In genomic region chr16:29824589-29825144, GRCh38 we compare ENCODE assay signal across 6 cellular contexts. TPM values are rescaled to one million over a fixed set of nuclear protein-coding genes. Genes with fewer than 3 reads are reported as not detected.
DNase-seq lines count a peak whose midpoint lies in the region; TF ChIP-seq lines count a peak whose summit lies in the region.

No MANE protein-coding gene starts in this region.

- TF ChIP-seq CTCF in progenitor cell of endocrine pancreas (IDR thresholded peaks at IDR 0.05; ENCODE audit: unreplicated experiment), result no peak

- peaks cover 73% of the 10 kb centered on the region for H3K4me1 Mint-ChIP-seq in activated naive CD8-positive, alpha-beta T cell treated with anti-CD3 and anti-CD28 coated beads for 36 hours
- peaks cover 15% of the 10 kb centered on the region for H3K4me1 Mint-ChIP-seq in progenitor cell of endocrine pancreas (ENCODE audit: low read depth)

- H3K9me3 ChIP-seq in mesodermal cell (ENCODE audit: control insufficient read depth, low read length), result no peaks in the 10 kb centered on the region

- in situ Hi-C loops in Caki2 (cut with HindIII; ENCODE audit: low pct_unique_long_range_greater_than_20kb, low sequenced_read_pairs), result no loop called here

- no peaks in the 10 kb centered on the region for H3K27me3 Mint-ChIP-seq in activated naive CD8-positive, alpha-beta T cell treated with anti-CD3 and anti-CD28 coated beads for 36 hours
- H3K27me3 Mint-ChIP-seq in progenitor cell of endocrine pancreas, result no peaks in the 10 kb centered on the region

- H3K4me3 ChIP-seq in mesodermal cell (ENCODE audit: extremely low read depth, insufficient read depth, low read length, poor library complexity, severe bottlenecking), result no peak overlapping the region

- H3K9me3 Mint-ChIP-seq in activated naive CD8-positive, alpha-beta T cell treated with anti-CD3 and anti-CD28 coated beads for 36 hours, result no peaks in the 10 kb centered on the region
- H3K9me3 Mint-ChIP-seq in progenitor cell of endocrine pancreas (ENCODE audit: low read depth), result no peaks in the 10 kb centered on the region

- peaks cover 2% of the 10 kb centered on the region for H3K36me3 Mint-ChIP-seq in activated naive CD8-positive, alpha-beta T cell treated with anti-CD3 and anti-CD28 coated beads for 36 hours
- H3K36me3 Mint-ChIP-seq in progenitor cell of endocrine pancreas (ENCODE audit: insufficient read depth), result peaks cover 1% of the 10 kb centered on the region

- 84 to 90% methylated on average over 2 to 4 of the region's 7 CpGs for WGBS in mesodermal cell (ENCODE audit: insufficient coverage in 2 of 2), 2 experiments

- H3K27ac ChIP-seq in mesodermal cell (ENCODE audit: low read depth, low read length, severe bottlenecking), result peak overlapping the region; percentile 87

- H3K27ac Mint-ChIP-seq in activated naive CD8-positive, alpha-beta T cell treated with anti-CD3 and anti-CD28 coated beads for 36 hours, result peak overlapping the region; percentile 97
- no peak overlapping the region for H3K27ac Mint-ChIP-seq in progenitor cell of endocrine pancreas

- H3K4me1 ChIP-seq in mesodermal cell (ENCODE audit: control insufficient read depth, insufficient read depth, low read length, poor library complexity, severe bottlenecking), result peaks cover 35% of the 10 kb centered on the region

- H3K36me3 ChIP-seq in mesodermal cell (ENCODE audit: control insufficient read depth, insufficient read depth, low read length), result peaks cover 12% of the 10 kb centered on the region

- peak overlapping the region; percentile 26 for H3K4me3 Mint-ChIP-seq in activated naive CD8-positive, alpha-beta T cell treated with anti-CD3 and anti-CD28 coated beads for 36 hours
- H3K4me3 Mint-ChIP-seq in progenitor cell of endocrine pancreas (ENCODE audit: low read depth), result no peak overlapping the region

- DNase-seq in Caki2 (ENCODE audit: low read depth) (peak; percentile 79), DMS79 (lab: John Stamatoyannopoulos, UW) (no peak), RPMI8226 (no peak), progenitor cell of endocrine pancreas (ENCODE audit: low spot score, unreplicated experiment) (no peak)
- DNase-seq in activated naive CD8-positive, alpha-beta T cell treated with anti-CD3 and anti-CD28 coated beads for 36 hours, result no peak

RNA-seq across cellular contexts. Expression of gene MVP, which starts 4.4 kb away (rescaled TPM):
- total RNA-seq in Caki2 (2014; rRNA removed; shearing (Covaris generic); ENCODE audit: low replicate concordance), result 282 and 291 TPM in 2 replicates
- 10 to 100 TPM; 30.7 to 30.8 TPM for total RNA-seq in activated naive CD8-positive, alpha-beta T cell treated with anti-CD3 and anti-CD28 coated beads for 36 hours
- polyA plus RNA-seq in mesodermal cell (2013, experiment 1 of 2), result 6.5 TPM
- polyA plus RNA-seq in mesodermal cell (2013, experiment 2 of 2), result 6.7 TPM
- 6.5 and 9.0 TPM in 2 replicates for total RNA-seq in progenitor cell of endocrine pancreas

RNA-seq across cellular contexts. Expression of gene PAGR1, which starts 8.7 kb away (rescaled TPM):
- total RNA-seq in Caki2 (2014; rRNA removed; shearing (Covaris generic); ENCODE audit: low replicate concordance), result 117 and 122 TPM in 2 replicates
- 10 to 100 TPM; 33.7 to 34.8 TPM for total RNA-seq in activated naive CD8-positive, alpha-beta T cell treated with anti-CD3 and anti-CD28 coated beads for 36 hours
- polyA plus RNA-seq in mesodermal cell (2013, experiment 1 of 2), result 50.1 TPM
- polyA plus RNA-seq in mesodermal cell (2013, experiment 2 of 2), result 40.6 TPM
- 26.4 and 29.9 TPM in 2 replicates for total RNA-seq in progenitor cell of endocrine pancreas

RNA-seq across cellular contexts. Expression of gene PRRT2, which starts 12.7 kb away (rescaled TPM):
- total RNA-seq in Caki2 (2014; rRNA removed; shearing (Covaris generic); ENCODE audit: low replicate concordance), result not detected in 2 replicates
- 1 to 10 TPM in 1 of 2 experiments, under 1 TPM in 1; 0.52 to 1.3 TPM for total RNA-seq in activated naive CD8-positive, alpha-beta T cell treated with anti-CD3 and anti-CD28 coated beads for 36 hours
- polyA plus RNA-seq in mesodermal cell (2013, experiment 1 of 2), result 32.8 TPM
- polyA plus RNA-seq in mesodermal cell (2013, experiment 2 of 2), result 25.6 TPM
- total RNA-seq in progenitor cell of endocrine pancreas, result 1.4 and 2.4 TPM in 2 replicates

RNA-seq across cellular contexts. Expression of gene MAZ, which starts 18.3 kb away (rescaled TPM):
- 339 and 403 TPM in 2 replicates for total RNA-seq in Caki2 (2014; rRNA removed; shearing (Covaris generic); ENCODE audit: low replicate concordance)
- 100 to 1,000 TPM; 427 to 438 TPM for total RNA-seq in activated naive CD8-positive, alpha-beta T cell treated with anti-CD3 and anti-CD28 coated beads for 36 hours
- polyA plus RNA-seq in mesodermal cell (2013, experiment 1 of 2), result 311 TPM
- polyA plus RNA-seq in mesodermal cell (2013, experiment 2 of 2), result 290 TPM
- 345 and 347 TPM in 2 replicates for total RNA-seq in progenitor cell of endocrine pancreas

RNA-seq across cellular contexts. Expression of gene KIF22, which starts 34.1 kb away (rescaled TPM):
- 168 and 188 TPM in 2 replicates for total RNA-seq in Caki2 (2014; rRNA removed; shearing (Covaris generic); ENCODE audit: low replicate concordance)
- total RNA-seq in activated naive CD8-positive, alpha-beta T cell treated with anti-CD3 and anti-CD28 coated beads for 36 hours, result 100 to 1,000 TPM; 145 to 150 TPM
- polyA plus RNA-seq in mesodermal cell (2013, experiment 1 of 2), result 88.2 TPM
- polyA plus RNA-seq in mesodermal cell (2013, experiment 2 of 2), result 82.6 TPM
- 78.4 and 79.8 TPM in 2 replicates for total RNA-seq in progenitor cell of endocrine pancreas
